ENCODE assay signal across 17 cellular contexts in genomic region chr2:46827274-46827930, GRCh38.
A peak's percentile ranks its signal among the peaks of the same experiment; 100 is the strongest.
DNase-seq lines count a peak whose midpoint lies in the region; ATAC-seq, FAIRE-seq and TF ChIP-seq lines count a peak whose summit lies in the region.
"Had no signal": no experiment of that assay in that cellular context is flagged by ENCODE, and none has a peak within 500 bp of the region (broad histone marks: within the 10 kb centered on the region; RNA-seq: fewer than 3 reads in every experiment).

No MANE protein-coding gene starts in this region.

- H3K79me2 ChIP-seq in ACC112 (ENCODE audit: control insufficient read depth, insufficient read depth, low read length, unreplicated experiment) (peaks cover 28% of the 10 kb centered on the region), GM23248 (ENCODE audit: insufficient read depth) (peaks cover 30% of the 10 kb centered on the region)

- DNase-seq in GM23248: peak; percentile 93
- peak; percentile 65 for DNase-seq in astrocyte of the spinal cord (ENCODE audit: low read depth, low spot score)
- DNase-seq in iris pigment epithelial cell (ENCODE audit: low read depth): peak; percentile 30
- DNase-seq in superior temporal gyrus (ENCODE audit: extremely low spot score): no peak
- DNase-seq in frontal cortex (ENCODE audit: low spot score in 2 of 2): no peak
- DNase-seq in activated CD4-positive, alpha-beta T cell treated with anti-CD3 and anti-CD28 coated beads for 1 hour: no peak
- DNase-seq: activated CD8-positive, alpha-beta memory T cell treated with anti-CD3 and anti-CD28 coated beads for 24 hours; activated naive CD4-positive, alpha-beta T cell treated with anti-CD3 and anti-CD28 coated beads, Interleukin-2, amount 50 U/mL, for 16 hours; cerebellar nuclear complex; DMS79 treated with DMSO at 0.1 percent for 48 hours; NCI-H146; NCI-H524; Peyer's patch; stimulated activated CD4-positive, alpha-beta T cell treated with anti-CD3 and anti-CD28 coated beads, Interleukin-1b, Interleukin-23, amount 100 ng/mL, for 48 hours had no signal

- H3K4me1 ChIP-seq in ACC112 (ENCODE audit: control insufficient read depth, insufficient read depth, low read length, unreplicated experiment): peaks cover 77% of the 10 kb centered on the region
- H3K4me1 ChIP-seq in GM23248 (ENCODE audit: insufficient read depth): peaks cover 66% of the 10 kb centered on the region
- H3K4me1 ChIP-seq: Peyer's patch, prostate gland had no signal

- no peaks in the 10 kb centered on the region for H4K20me1 ChIP-seq in GM23248 (ENCODE audit: insufficient read depth)

- in situ Hi-C loops in GM23248 (cut with MboI) (no loop called here), astrocyte of the spinal cord (cut with HindIII; ENCODE audit: low sequenced_read_pairs) (no loop called here)

- WGBS in GM23248 (ENCODE audit: low coverage in 1 of 2, low lambda C conversion rate in 2 of 2, missing lambda C conversion rate in 2 of 2), 2 experiments: 26% methylated on average over 8 of the region's 8 CpGs

- H3K9me3 ChIP-seq in GM23248 (ENCODE audit: low read depth): no peaks in the 10 kb centered on the region
- H3K9me3 ChIP-seq: prostate gland had no signal

- H3K27me3 ChIP-seq in ACC112 (ENCODE audit: insufficient read depth, low read length) (no peaks in the 10 kb centered on the region), GM23248 (replicated peaks; ENCODE audit: insufficient read depth) (no peaks in the 10 kb centered on the region)
- H3K27me3 ChIP-seq: Peyer's patch had no signal

- peaks cover 16% of the 10 kb centered on the region for H3K36me3 ChIP-seq in ACC112 (ENCODE audit: insufficient read depth, low read length)
- H3K36me3 ChIP-seq in GM23248 (ENCODE audit: low read depth): no peaks in the 10 kb centered on the region
- H3K36me3 ChIP-seq: Peyer's patch, prostate gland had no signal

- no peak overlapping the region for H2AFZ ChIP-seq in ACC112 (ENCODE audit: low read length, unreplicated experiment)
- no peak overlapping the region for H2AFZ ChIP-seq in GM23248

- no peak for TF ChIP-seq CTCF in astrocyte of the spinal cord (IDR thresholded peaks at IDR 0.05; ENCODE audit: low read depth, low read length)

- FAIRE-seq in frontal cortex (lab: Jason Lieb, UNC): no peak

- H3K27ac ChIP-seq in ACC112 (ENCODE audit: low read depth, low read length) (peak overlapping the region; percentile 98), GM23248 (peak overlapping the region; percentile 92)
- H3K27ac ChIP-seq: Peyer's patch, prostate gland had no signal

- H3K4me2 ChIP-seq in GM23248 (ENCODE audit: unreplicated experiment): peak overlapping the region; percentile 68

- H3K4me3 ChIP-seq in ACC112 (ENCODE audit: low read depth, low read length): peak overlapping the region; percentile 62
- H3K4me3 ChIP-seq in GM23248: peak overlapping the region; percentile 56
- no peak overlapping the region for H3K4me3 ChIP-seq in astrocyte of the spinal cord (ENCODE audit: low read depth, low read length)
- H3K4me3 ChIP-seq: Peyer's patch, prostate gland had no signal

- H3K9me2 ChIP-seq in GM23248 (ENCODE audit: insufficient read depth): no peaks in the 10 kb centered on the region

- no peak for ATAC-seq in GM18519 (IDR thresholded peaks at IDR 0.05; ENCODE audit: low FRiP score, unreplicated experiment)

- peak overlapping the region; percentile 82 for H3K9ac ChIP-seq in GM23248

- H3F3A ChIP-seq in GM23248 (ENCODE audit: insufficient read depth): peaks cover 60% of the 10 kb centered on the region

Comparison
In these comparisons a context has a peak if more than half of its experiments do, and no peak if none do; other contexts are left out.
1. DNase-seq: peak in GM23248 (single experiment), astrocyte of the spinal cord (single experiment) and iris pigment epithelial cell (single experiment); none in superior temporal gyrus (single experiment), frontal cortex (0 of 2) and activated CD4-positive, alpha-beta T cell treated with anti-CD3 and anti-CD28 coated beads for 1 hour (single experiment).